Comparison of ENCODE assay signal across 8 cellular contexts in genomic region chr14:89386214-89386886, GRCh38. TPM values are rescaled to one million over a fixed set of nuclear protein-coding genes. Genes with fewer than 3 reads are reported as not detected.
DNase-seq lines count a peak whose midpoint lies in the region; ATAC-seq and TF ChIP-seq lines count a peak whose summit lies in the region.

No MANE protein-coding gene starts in this region.

- H3K4me1 ChIP-seq in esophagus squamous epithelium (peaks cover 11 to 87% (median 21%) of the 10 kb centered on the region in 3 donors), rectal smooth muscle tissue (ENCODE audit: control insufficient read depth, insufficient read depth, low read length) (peaks cover 4% of the 10 kb centered on the region), osteoblast (ENCODE audit: insufficient read depth, low read length) (no peaks in the 10 kb centered on the region)

- H3K4me2 ChIP-seq in osteoblast (ENCODE audit: insufficient read depth, low read length), result no peak overlapping the region

- H3K27ac ChIP-seq in esophagus squamous epithelium, result peak overlapping the region; percentile 7 to 75 (median 64)
- H3K27ac ChIP-seq in rectal smooth muscle tissue (ENCODE audit: low read depth, low read length), result peak overlapping the region; percentile 58
- no peak overlapping the region for H3K27ac ChIP-seq in osteoblast (ENCODE audit: low read depth, low read length)

- H4K20me1 ChIP-seq in osteoblast (ENCODE audit: insufficient read depth, low read length), result peaks cover 16% of the 10 kb centered on the region

- no peak for TF ChIP-seq CTCF in esophagus squamous epithelium (IDR thresholded peaks at IDR 0.05)
- no peak for TF ChIP-seq CTCF in osteoblast (IDR thresholded peaks at IDR 0.05; ENCODE audit: extremely low read depth, low read depth, low read length)

- no peak overlapping the region for H2AFZ ChIP-seq in osteoblast (ENCODE audit: low read length)

- TF ChIP-seq POLR2A in esophagus squamous epithelium (IDR thresholded peaks at IDR 0.05), result no peak

- no peak overlapping the region for H3K9ac ChIP-seq in rectal smooth muscle tissue (ENCODE audit: low read length)

- H3K27me3 ChIP-seq in esophagus squamous epithelium (no peaks in the 10 kb centered on the region), rectal smooth muscle tissue (ENCODE audit: control insufficient read depth, insufficient read depth, low read length) (no peaks in the 10 kb centered on the region), osteoblast (ENCODE audit: insufficient read depth, low read length) (no peaks in the 10 kb centered on the region)

- H3K9me3 ChIP-seq in esophagus squamous epithelium, result no peaks in the 10 kb centered on the region
- H3K9me3 ChIP-seq in osteoblast (ENCODE audit: low read depth, low read length), result no peaks in the 10 kb centered on the region

- peaks cover 11% of the 10 kb centered on the region for H3K79me2 ChIP-seq in osteoblast (ENCODE audit: insufficient read depth, low read length)

- intact Hi-C loops in esophagus squamous epithelium (cut with DNase I), result no loop called here

- WGBS in esophagus squamous epithelium, 2 donors, result 57 to 68% methylated on average over 8 to 9 of the region's 9 CpGs

- H3K4me3 ChIP-seq in esophagus squamous epithelium (no peak overlapping the region), rectal smooth muscle tissue (ENCODE audit: low read length) (no peak overlapping the region), osteoblast (ENCODE audit: insufficient read depth, low read length) (no peak overlapping the region)

- peak; percentile 29 for ATAC-seq in GM18520 (IDR thresholded peaks at IDR 0.05; ENCODE audit: unreplicated experiment)
- no peak for ATAC-seq in HG02970 (IDR thresholded peaks at IDR 0.05; ENCODE audit: low FRiP score, unreplicated experiment)
- no peak for ATAC-seq in GM21717 (IDR thresholded peaks at IDR 0.05; ENCODE audit: unreplicated experiment)

- H3K36me3 ChIP-seq in esophagus squamous epithelium, result peaks cover 0 to 21% (median 0%) of the 10 kb centered on the region in 3 donors
- no peaks in the 10 kb centered on the region for H3K36me3 ChIP-seq in rectal smooth muscle tissue (ENCODE audit: control insufficient read depth, insufficient read depth, low read length)
- no peaks in the 10 kb centered on the region for H3K36me3 ChIP-seq in osteoblast (ENCODE audit: insufficient read depth, low read length)

- DNase-seq in NCI-H2171 (lab: John Stamatoyannopoulos, UW), result peak; percentile 85
- no peak for DNase-seq in esophagus squamous epithelium (lab: John Stamatoyannopoulos, UW)
- no peak for DNase-seq in osteoblast (ENCODE audit: insufficient read length, low spot score, missing footprints)
- DNase-seq in putamen (ENCODE audit: low spot score), result no peak

RNA-seq across cellular contexts. Expression of gene FOXN3, which starts 30.7 kb away (rescaled TPM):
- total RNA-seq in esophagus squamous epithelium, result 10 to 100 TPM; 27.4 to 91.4 (median 39.2) TPM
- 44.5 and 49.9 TPM in 2 replicates for total RNA-seq in osteoblast
